15 cellular contexts compared by ENCODE assay signal in genomic region chr10:132309466-132309865, GRCh38. TPM values are rescaled to one million over a fixed set of nuclear protein-coding genes. Genes with fewer than 3 reads are reported as not detected.
DNase-seq lines count a peak whose midpoint lies in the region; ATAC-seq and TF ChIP-seq lines count a peak whose summit lies in the region.
"Had no signal": no experiment of that assay in that cellular context is flagged by ENCODE, and none has a peak within 500 bp of the region (broad histone marks: within the 10 kb centered on the region; RNA-seq: fewer than 3 reads in every experiment).

No MANE protein-coding gene starts in this region.

- H3K79me2 ChIP-seq in GM23338 (replicated peaks; ENCODE audit: insufficient read depth) (no peaks in the 10 kb centered on the region), MM.1S (ENCODE audit: low read length) (peaks cover 29% of the 10 kb centered on the region)

- H3K9ac ChIP-seq in MM.1S (ENCODE audit: low read length) = no peak overlapping the region

- no peak overlapping the region for H3K27ac ChIP-seq in CD4-positive, CD25-positive, alpha-beta regulatory T cell (ENCODE audit: insufficient read depth, low read length, poor library complexity, severe bottlenecking)
- no peak overlapping the region for H3K27ac ChIP-seq in GM23338 (ENCODE audit: low read depth)
- H3K27ac ChIP-seq in MM.1S (ENCODE audit: low read length) = no peak overlapping the region
- H3K27ac ChIP-seq in right atrium auricular region = no peak overlapping the region
- H3K27ac ChIP-seq: thoracic aorta had no signal

- no peaks in the 10 kb centered on the region for H3F3A ChIP-seq in GM23338 (replicated peaks; ENCODE audit: low read depth)
- H3F3A ChIP-seq in MM.1S (ENCODE audit: insufficient read depth, low read length) = peaks cover 5% of the 10 kb centered on the region

- H2AFZ ChIP-seq in GM23338 = no peak overlapping the region
- no peak overlapping the region for H2AFZ ChIP-seq in MM.1S (ENCODE audit: low read length)

- DNase-seq in CD4-positive, CD25-positive, alpha-beta regulatory T cell = no peak
- DNase-seq in GM23338 (ENCODE audit: low spot score) (no peak), chondrocyte (ENCODE audit: low spot score) (peak; percentile 79), neural crest cell (ENCODE audit: low read depth, low spot score) (no peak), MM.1S (no peak), DMS153 (lab: John Stamatoyannopoulos, UW) (no peak), right atrium auricular region (ENCODE audit: low spot score) (no peak)
- DNase-seq: activated CD4-positive, alpha-beta memory T cell treated with anti-CD3 and anti-CD28 coated beads for 36 hours; activated gamma-delta T cell treated with Interleukin-2 at 50 U/mL for 16 hours; NCI-H1048 had no signal

- peaks cover 27% of the 10 kb centered on the region for H3K27me3 Mint-ChIP-seq in CD4-positive, CD25-positive, alpha-beta regulatory T cell
- H3K27me3 Mint-ChIP-seq in GM23338 (ENCODE audit: insufficient read depth, low read depth, poor library complexity) (peaks cover 32% of the 10 kb centered on the region), chondrocyte (ENCODE audit: low read depth) (no peaks in the 10 kb centered on the region), neural crest cell (ENCODE audit: low read depth) (peaks cover 45% of the 10 kb centered on the region)

- H3K4me1 Mint-ChIP-seq in CD4-positive, CD25-positive, alpha-beta regulatory T cell = peaks cover 0 to 12% (median 5%) of the 10 kb centered on the region in 4 donors
- H3K4me1 Mint-ChIP-seq in GM23338 (peaks cover 12% of the 10 kb centered on the region), chondrocyte (ENCODE audit: low read depth) (peaks cover 7% of the 10 kb centered on the region), neural crest cell (peaks cover 17% of the 10 kb centered on the region)

- H3K4me1 ChIP-seq in CD4-positive, CD25-positive, alpha-beta regulatory T cell (ENCODE audit: control insufficient read depth, insufficient read depth, low read length, poor library complexity, severe bottlenecking) = peaks cover 13% of the 10 kb centered on the region
- H3K4me1 ChIP-seq in GM23338 (ENCODE audit: insufficient read depth) (no peaks in the 10 kb centered on the region; the same call in 1 of the 2 replicates), MM.1S (ENCODE audit: low read length) (peaks cover 15% of the 10 kb centered on the region; the same call in 1 of the 2 replicates), right atrium auricular region (peaks cover 0 to 16% of the 10 kb centered on the region in 2 donors)

- H4K20me1 ChIP-seq in GM23338 (replicated peaks; ENCODE audit: insufficient read depth) = no peaks in the 10 kb centered on the region
- H4K20me1 ChIP-seq in MM.1S (ENCODE audit: insufficient read depth, low read length) = no peaks in the 10 kb centered on the region

- H3K9me3 Mint-ChIP-seq in CD4-positive, CD25-positive, alpha-beta regulatory T cell = peaks cover 0 to 2% (median 0%) of the 10 kb centered on the region in 7 donors
- H3K9me3 Mint-ChIP-seq in GM23338 = peaks cover 23% of the 10 kb centered on the region
- peaks cover 4% of the 10 kb centered on the region for H3K9me3 Mint-ChIP-seq in chondrocyte (ENCODE audit: low read depth)
- H3K9me3 Mint-ChIP-seq in neural crest cell = peaks cover 4% of the 10 kb centered on the region
- H3K9me3 Mint-ChIP-seq: activated CD4-positive, alpha-beta memory T cell treated with anti-CD3 and anti-CD28 coated beads for 36 hours had no signal

- peak overlapping the region; percentile 73 to 90 (median 84) for H3K4me3 Mint-ChIP-seq in CD4-positive, CD25-positive, alpha-beta regulatory T cell
- H3K4me3 Mint-ChIP-seq in GM23338 = peak overlapping the region; percentile 71
- H3K4me3 Mint-ChIP-seq in chondrocyte (ENCODE audit: unreplicated experiment) = no peak overlapping the region
- peak overlapping the region; percentile 81 for H3K4me3 Mint-ChIP-seq in neural crest cell

- H3K36me3 Mint-ChIP-seq in CD4-positive, CD25-positive, alpha-beta regulatory T cell = no peaks in the 10 kb centered on the region
- H3K36me3 Mint-ChIP-seq in GM23338 (ENCODE audit: low read depth) (peaks cover 17% of the 10 kb centered on the region), chondrocyte (ENCODE audit: low read depth) (peaks cover 2% of the 10 kb centered on the region), neural crest cell (ENCODE audit: low read depth) (peaks cover 13% of the 10 kb centered on the region)
- H3K36me3 Mint-ChIP-seq: activated CD4-positive, alpha-beta memory T cell treated with anti-CD3 and anti-CD28 coated beads for 36 hours had no signal

- ATAC-seq in CD4-positive, CD25-positive, alpha-beta regulatory T cell (ENCODE audit: low read depth in 2 of 2) = no peak
- ATAC-seq in GM23338 = no peak
- ATAC-seq: heart left ventricle, Panc1 had no signal

- H3K4me2 ChIP-seq in GM23338 (peak overlapping the region; percentile 92; the same call in 1 of the 2 replicates), MM.1S (ENCODE audit: low read depth, low read length) (no peak overlapping the region)

- H3K27me3 ChIP-seq in CD4-positive, CD25-positive, alpha-beta regulatory T cell (ENCODE audit: control insufficient read depth, insufficient read depth, low read length) = peaks cover 4% of the 10 kb centered on the region
- H3K27me3 ChIP-seq in GM23338 (ENCODE audit: insufficient read depth) (peaks cover 42% of the 10 kb centered on the region), MM.1S (replicated peaks; ENCODE audit: insufficient read depth, low read length) (no peaks in the 10 kb centered on the region), right atrium auricular region (no peaks in the 10 kb centered on the region)
- H3K27me3 ChIP-seq: dorsolateral prefrontal cortex, esophagus muscularis mucosa, heart left ventricle had no signal

- H3K9me2 ChIP-seq in GM23338 (ENCODE audit: insufficient read depth) (no peaks in the 10 kb centered on the region), MM.1S (replicated peaks; ENCODE audit: insufficient read depth, low read length) (no peaks in the 10 kb centered on the region)

- no peak for TF ChIP-seq CTCF in GM23338 (conservative IDR thresholded peaks at IDR 0.05; ENCODE audit: low read depth in 2 of 2)
- no peak for TF ChIP-seq CTCF in chondrocyte (IDR thresholded peaks at IDR 0.05)
- no peak for TF ChIP-seq CTCF in neural crest cell (conservative IDR thresholded peaks at IDR 0.05)
- no peak for TF ChIP-seq CTCF in MM.1S (IDR thresholded peaks at IDR 0.05; ENCODE audit: low read length)
- no peak for TF ChIP-seq CTCF in right atrium auricular region (IDR thresholded peaks at IDR 0.05)

- no peaks in the 10 kb centered on the region for H3K9me3 ChIP-seq in CD4-positive, CD25-positive, alpha-beta regulatory T cell (ENCODE audit: control insufficient read depth in 2 of 2, low read length in 2 of 2)
- H3K9me3 ChIP-seq in MM.1S (replicated peaks; ENCODE audit: insufficient read depth, low read length) = no peaks in the 10 kb centered on the region
- no peaks in the 10 kb centered on the region for H3K9me3 ChIP-seq in right atrium auricular region
- H3K9me3 ChIP-seq: esophagus muscularis mucosa, thoracic aorta had no signal

- no peaks in the 10 kb centered on the region for H3K36me3 ChIP-seq in CD4-positive, CD25-positive, alpha-beta regulatory T cell (ENCODE audit: control insufficient read depth, insufficient read depth, low read length)
- H3K36me3 ChIP-seq in GM23338 (ENCODE audit: insufficient read depth) (peaks cover 4% of the 10 kb centered on the region; the same call in 1 of the 2 replicates), MM.1S (replicated peaks; ENCODE audit: insufficient read depth, low read length) (no peaks in the 10 kb centered on the region), right atrium auricular region (no peaks in the 10 kb centered on the region)
- H3K36me3 ChIP-seq: esophagus muscularis mucosa, heart left ventricle, thoracic aorta had no signal

- H3K27ac Mint-ChIP-seq in CD4-positive, CD25-positive, alpha-beta regulatory T cell = no peak overlapping the region
- H3K27ac Mint-ChIP-seq in GM23338 = no peak overlapping the region
- H3K27ac Mint-ChIP-seq in chondrocyte (ENCODE audit: unreplicated experiment) = no peak overlapping the region
- no peak overlapping the region for H3K27ac Mint-ChIP-seq in neural crest cell (ENCODE audit: unreplicated experiment)
- H3K27ac Mint-ChIP-seq: activated CD4-positive, alpha-beta memory T cell treated with anti-CD3 and anti-CD28 coated beads for 36 hours had no signal

- no peak overlapping the region for H3K4me3 ChIP-seq in CD4-positive, CD25-positive, alpha-beta regulatory T cell (ENCODE audit: low read depth, low read length)
- H3K4me3 ChIP-seq in GM23338 = no peak overlapping the region
- no peak overlapping the region for H3K4me3 ChIP-seq in MM.1S (ENCODE audit: low read length)
- no peak overlapping the region for H3K4me3 ChIP-seq in right atrium auricular region

TF ChIP-seq in GM23338, 12 proteins besides CTCF, POLR2A, EP300 and RAD21 (continues in another document):
- no peak for TF ChIP-seq NANOG (IDR thresholded peaks at IDR 0.05; ENCODE audit: borderline replicate concordance)

RNA-seq across cellular contexts. Expression of gene STK32C, which starts 1.7 kb away (rescaled TPM):
- total RNA-seq in CD4-positive, CD25-positive, alpha-beta regulatory T cell = 6.6 TPM
- polyA plus RNA-seq in CD4-positive, CD25-positive, alpha-beta regulatory T cell = 1 to 10 TPM; 3.5 to 7.0 (median 6.5) TPM
- 8.0 and 10.2 TPM in 2 replicates for total RNA-seq in GM23338 (2014; rRNA removed; shearing (Covaris generic))
- 20.5 and 24.1 TPM in 2 replicates for polyA plus RNA-seq in GM23338 (2016; fragmentation: Nextera tagmentation; extraction: Ambion mirVana)
- 15.8 to 17.9 TPM (median 17.2 TPM) in 3 replicates for total RNA-seq in chondrocyte
- 19.6 and 21.9 TPM in 2 replicates for total RNA-seq in neural crest cell
- 1 to 10 TPM; 2.6 to 3.7 TPM for total RNA-seq in right atrium auricular region

RNA-seq across cellular contexts. Expression of gene LRRC27, which starts 22.5 kb away (rescaled TPM):
- 2.6 TPM for total RNA-seq in CD4-positive, CD25-positive, alpha-beta regulatory T cell
- 1 to 10 TPM in 3 of 4 donors, under 1 TPM in 1; 0.67 to 3.3 (median 2.2) TPM for polyA plus RNA-seq in CD4-positive, CD25-positive, alpha-beta regulatory T cell
- 3.1 and 3.5 TPM in 2 replicates for total RNA-seq in GM23338 (2014; rRNA removed; shearing (Covaris generic))
- 2.2 and 2.9 TPM in 2 replicates for polyA plus RNA-seq in GM23338 (2016; fragmentation: Nextera tagmentation; extraction: Ambion mirVana)
- total RNA-seq in chondrocyte (10.2 to 14.4 TPM (median 13.2 TPM) in 3 replicates), neural crest cell (18.3 and 21.9 TPM in 2 replicates), right atrium auricular region (1 to 10 TPM; 2.6 to 4.6 TPM)
